ENCODE assay signal across 14 cellular contexts in the genomic region with DNA sequence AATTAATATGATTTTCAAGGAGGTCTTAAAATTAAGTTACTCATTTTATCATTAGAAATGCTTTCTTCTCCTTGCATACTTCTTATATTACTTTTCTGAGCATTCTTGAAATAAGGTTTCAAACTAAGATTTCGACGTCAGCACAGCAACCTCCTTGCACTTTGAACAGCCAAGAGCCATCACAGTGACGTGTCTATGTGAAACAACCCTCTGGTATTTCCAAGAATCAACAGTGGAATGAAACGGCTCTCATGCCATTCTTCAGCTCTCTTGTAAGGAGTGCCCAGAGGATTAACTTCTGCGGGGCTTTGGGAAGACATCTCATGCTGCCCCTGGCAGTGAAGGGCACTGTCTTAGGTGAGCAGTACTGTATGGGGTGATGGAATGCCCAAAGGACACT.
DNase-seq lines count a peak whose midpoint lies in the region; ATAC-seq and TF ChIP-seq lines count a peak whose summit lies in the region.
"Had no signal": no experiment of that assay in that cellular context is flagged by ENCODE, and none has a peak within 500 bp of the region (broad histone marks: within the 10 kb centered on the region; RNA-seq: fewer than 3 reads in every experiment).

No MANE protein-coding gene starts in this region.

- H3K79me2 ChIP-seq in PC-3 (ENCODE audit: low read length), result no peaks in the 10 kb centered on the region

- H3K4me3 ChIP-seq in PC-3 (ENCODE audit: low read length) (no peak overlapping the region), epithelial cell of esophagus (ENCODE audit: low read length) (no peak overlapping the region)
- H3K4me3 ChIP-seq: tibial nerve had no signal

- intact Hi-C loops in PC-3 (cut with micrococcal nuclease), result no loop called here

- peak; percentile 72 for DNase-seq in AG08396 (ENCODE audit: low spot score)
- DNase-seq in PC-3, result peak; percentile 2
- DNase-seq in epithelial cell of esophagus (ENCODE audit: low read depth), result peak; percentile 54
- peak; percentile 52 for DNase-seq in myocyte (ENCODE audit: low read depth)
- DNase-seq in NCI-H2227 (lab: John Stamatoyannopoulos, UW; ENCODE audit: unreplicated experiment), result no peak
- no peak for DNase-seq in amygdala (lab: John Stamatoyannopoulos, UW)
- no peak for DNase-seq in NCI-H2171 treated with DMSO at 0.1 percent for 48 hours (lab: John Stamatoyannopoulos, UW)
- DNase-seq: AML-193; central memory CD4-positive, alpha-beta T cell; left cardiac atrium; natural killer cell; stimulated activated CD4-positive, alpha-beta T cell treated with anti-CD3 and anti-CD28 coated beads, Interleukin-4, amount 100 ng/mL, for 24 hours had no signal

- H3F3A ChIP-seq in PC-3 (ENCODE audit: low read length, unreplicated experiment), result no peaks in the 10 kb centered on the region

- no peak overlapping the region for H2AFZ ChIP-seq in PC-3 (ENCODE audit: low read length)

- H3K9me3 ChIP-seq in PC-3 (ENCODE audit: low read length), result no peaks in the 10 kb centered on the region
- H3K9me3 ChIP-seq: tibial nerve had no signal

- H3K36me3 ChIP-seq in PC-3 (ENCODE audit: low read depth, low read length), result no peaks in the 10 kb centered on the region
- H3K36me3 ChIP-seq: tibial nerve had no signal

- H3K4me1 ChIP-seq in PC-3 (ENCODE audit: insufficient read depth, low read length), result no peaks in the 10 kb centered on the region
- H3K4me1 ChIP-seq: tibial nerve had no signal

- POLR2A ChIA-PET in PC-3 (lab: Charles Lee; ENCODE audit: unreplicated experiment), result no interaction called here

- no peak for TF ChIP-seq CTCF in PC-3 (conservative IDR thresholded peaks at IDR 0.05; ENCODE audit: low read depth, low read length)
- no peak for TF ChIP-seq CTCF in epithelial cell of esophagus (IDR thresholded peaks at IDR 0.05; ENCODE audit: insufficient read depth, low read depth, low read length, missing control alignments)

- no peak overlapping the region for H3K4me2 ChIP-seq in PC-3 (ENCODE audit: low read length)

- no peaks in the 10 kb centered on the region for H3K9me2 ChIP-seq in PC-3 (replicated peaks; ENCODE audit: low read length)

- H4K20me1 ChIP-seq in PC-3 (ENCODE audit: low read length), result no peaks in the 10 kb centered on the region

- CTCF ChIA-PET in PC-3 (lab: Charles Lee), result no interaction called here

- ATAC-seq in PC-3, result no peak
- ATAC-seq in HG03469 (IDR thresholded peaks at IDR 0.05; ENCODE audit: unreplicated experiment), result no peak
- ATAC-seq: natural killer cell had no signal

- BruUV-seq in PC-3 (replicated peaks; lab: Mats Ljungman, UMichigan), result no TSS peak

- no peak overlapping the region for H3K9ac ChIP-seq in PC-3 (ENCODE audit: low read length)

- H3K27ac ChIP-seq in PC-3 (ENCODE audit: low read length), result no peak overlapping the region
- H3K27ac ChIP-seq: tibial nerve had no signal

- H3K27me3 ChIP-seq in PC-3 (ENCODE audit: low read length), result no peaks in the 10 kb centered on the region
- H3K27me3 ChIP-seq: tibial nerve had no signal

Comparison
In these comparisons a context has a peak if more than half of its experiments do, and no peak if none do; other contexts are left out.
1. DNase-seq: peak in AG08396 (single experiment), PC-3 (single experiment), epithelial cell of esophagus (single experiment) and myocyte (single experiment); none in NCI-H2227 (single experiment), amygdala (0 of 56) and NCI-H2171 treated with DMSO at 0.1 percent for 48 hours (single experiment).